Comparison of ENCODE assay signal across 9 cellular contexts in the genomic region with DNA sequence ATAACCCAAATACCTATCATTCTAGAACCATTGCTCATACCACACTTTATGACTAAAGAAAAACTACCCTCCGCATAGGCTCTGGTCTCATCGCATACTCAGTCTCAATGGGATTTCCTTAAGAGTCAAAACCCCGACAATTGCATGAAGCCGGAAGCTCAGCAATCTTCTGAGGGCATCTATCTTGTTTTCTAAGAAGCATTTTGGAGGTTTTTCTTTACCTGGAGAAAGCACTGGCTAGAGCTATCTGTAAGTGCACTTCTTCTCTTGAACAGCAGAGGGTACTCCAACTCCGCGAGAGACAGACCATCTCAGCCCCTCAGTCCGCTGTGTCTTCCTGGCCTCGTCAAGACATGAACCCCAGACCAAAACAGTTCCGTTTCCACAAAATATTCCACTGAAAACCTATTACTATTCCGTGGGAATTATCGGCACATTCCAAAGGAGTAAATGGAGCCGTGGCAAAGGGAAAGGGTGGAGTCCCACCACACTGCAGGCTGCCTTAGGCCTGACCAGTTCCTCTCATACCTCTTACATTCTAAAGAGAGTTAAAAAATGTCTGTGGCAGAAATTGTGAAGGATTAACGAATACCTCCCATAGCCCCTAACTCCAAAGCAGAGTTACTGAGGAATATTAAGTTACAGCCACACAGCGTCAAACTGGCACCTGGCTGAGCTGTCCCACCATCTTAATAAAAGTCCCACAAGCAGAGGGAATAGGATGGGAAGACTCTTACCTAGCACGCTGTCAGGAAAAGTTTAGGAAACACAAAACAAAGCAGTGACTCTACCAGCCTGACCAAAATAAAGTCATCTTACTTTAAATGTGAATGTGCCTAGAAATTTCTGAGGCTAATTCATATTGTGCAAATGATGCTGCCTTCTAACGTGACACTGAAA.
A peak's percentile ranks its signal among the peaks of the same experiment; 100 is the strongest.
DNase-seq lines count a peak whose midpoint lies in the region; ATAC-seq and TF ChIP-seq lines count a peak whose summit lies in the region.
"Had no signal": no experiment of that assay in that cellular context is flagged by ENCODE, and none has a peak within 500 bp of the region (broad histone marks: within the 10 kb centered on the region; RNA-seq: fewer than 3 reads in every experiment).

No MANE protein-coding gene starts in this region.

- peaks cover 14% of the 10 kb centered on the region for H3K4me1 Mint-ChIP-seq in neural crest cell

- TF ChIP-seq CTCF in fibroblast of pulmonary artery (IDR thresholded peaks at IDR 0.05; ENCODE audit: low read length, missing control alignments) (peak; percentile 92), neural crest cell (conservative IDR thresholded peaks at IDR 0.05) (peak; percentile 85)

- no peaks in the 10 kb centered on the region for H3K9me3 Mint-ChIP-seq in neural crest cell
- H3K9me3 Mint-ChIP-seq: central memory CD8-positive, alpha-beta T cell had no signal

- peak overlapping the region; percentile 29 for H3K4me3 Mint-ChIP-seq in neural crest cell
- H3K4me3 Mint-ChIP-seq: central memory CD8-positive, alpha-beta T cell had no signal

- peaks cover 18% of the 10 kb centered on the region for H3K27me3 Mint-ChIP-seq in neural crest cell (ENCODE audit: low read depth)
- H3K27me3 Mint-ChIP-seq: central memory CD8-positive, alpha-beta T cell had no signal

- peak; percentile 95 for ATAC-seq in GM19328 (IDR thresholded peaks at IDR 0.05; ENCODE audit: unreplicated experiment)
- peak; percentile 98 for ATAC-seq in HG03280 (IDR thresholded peaks at IDR 0.05; ENCODE audit: unreplicated experiment)

- no peaks in the 10 kb centered on the region for H3K36me3 Mint-ChIP-seq in neural crest cell (ENCODE audit: low read depth)

- DNase-seq in COLO829 (ENCODE audit: low spot score) (peak; percentile 16), NCI-H446 treated with DMSO at 0.1 percent for 48 hours (lab: John Stamatoyannopoulos, UW) (peak; percentile 69), activated T-cell treated with anti-CD3 and anti-CD28 coated beads for 1 hour (ENCODE audit: low read depth) (peak; percentile 0), fibroblast of pulmonary artery (ENCODE audit: low read depth) (peak; percentile 68), neural crest cell (ENCODE audit: low read depth, low spot score) (peak; percentile 51), mesenteric fat pad (ENCODE audit: low spot score) (no peak)

- H3K27ac Mint-ChIP-seq in neural crest cell (ENCODE audit: unreplicated experiment), result no peak overlapping the region

- no peak overlapping the region for H3K4me3 ChIP-seq in fibroblast of pulmonary artery (replicated peaks; ENCODE audit: low read depth, low read length)
